In the genomic region with DNA sequence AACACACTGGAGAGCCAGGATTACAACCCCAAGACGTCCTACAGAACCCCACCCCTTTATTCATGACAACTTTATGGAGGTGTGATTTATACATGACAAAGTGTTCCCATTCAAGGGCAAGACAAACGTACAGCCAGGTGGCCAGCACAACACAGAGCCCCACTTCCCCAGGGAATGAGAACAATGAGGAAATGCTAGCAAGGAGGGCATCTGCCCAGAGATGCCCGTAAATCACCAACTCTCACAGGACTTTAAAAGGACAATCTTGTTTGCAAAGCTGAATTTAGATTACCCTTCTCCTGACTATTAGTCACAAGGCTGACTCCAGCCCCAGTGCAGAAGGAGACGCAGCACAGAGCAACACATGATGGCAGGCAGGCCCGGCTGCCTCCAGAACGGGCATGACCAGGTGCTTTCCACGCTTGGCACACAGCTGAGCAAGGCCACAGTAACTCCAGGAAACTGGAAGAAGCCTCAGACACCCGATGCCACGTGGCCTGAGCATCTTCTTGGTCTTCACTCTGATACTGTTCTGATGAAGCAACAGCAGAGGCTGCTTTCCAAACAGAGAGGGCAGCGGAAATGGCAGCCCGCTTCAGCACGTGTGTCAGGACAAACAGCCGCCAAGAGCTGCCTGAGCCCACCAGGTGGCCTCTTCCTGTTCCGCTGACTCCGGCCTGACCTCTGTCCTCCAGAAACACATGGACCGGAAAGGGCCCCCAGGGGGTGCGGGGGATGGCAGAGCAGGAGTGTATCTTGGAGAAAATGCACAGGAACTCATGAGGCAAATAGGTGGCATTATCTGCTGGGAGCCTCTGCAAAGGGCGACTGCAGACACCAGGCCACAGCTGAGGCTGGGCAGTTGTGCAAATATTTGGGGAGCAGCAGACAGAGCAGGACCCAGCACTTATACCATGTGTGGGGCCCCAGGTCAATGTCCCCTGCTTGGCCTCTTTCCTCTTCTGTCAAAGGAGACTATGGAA, we compare ENCODE assay signal across 10 cellular contexts. TPM values are rescaled to one million over a fixed set of nuclear protein-coding genes. Genes with fewer than 3 reads are reported as not detected.
DNase-seq lines count a peak whose midpoint lies in the region; ATAC-seq and TF ChIP-seq lines count a peak whose summit lies in the region.
"Had no signal": no experiment of that assay in that cellular context is flagged by ENCODE, and none has a peak within 500 bp of the region (broad histone marks: within the 10 kb centered on the region; RNA-seq: fewer than 3 reads in every experiment).

No MANE protein-coding gene starts in this region.

- DNase-seq in NCI-H2029 (lab: John Stamatoyannopoulos, UW) (peak; percentile 21), NCI-H2029 treated with DMSO at 0.1 percent for 48 hours (lab: John Stamatoyannopoulos, UW) (no peak), RWPE2 (ENCODE audit: low spot score) (no peak), fibroblast of villous mesenchyme (ENCODE audit: low read depth) (peak; percentile 88), smooth muscle cell (lab: John Stamatoyannopoulos, UW; ENCODE audit: unreplicated experiment) (no peak), superior temporal gyrus (ENCODE audit: extremely low spot score) (no peak), omental fat pad (ENCODE audit: low spot score) (no peak)
- DNase-seq in effector memory CD8-positive, alpha-beta T cell: no peak
- DNase-seq: activated naive CD8-positive, alpha-beta T cell treated with anti-CD3 and anti-CD28 coated beads, Interleukin-2, amount 10 ng/mL, durations not matched to agents 7 days and 5 days had no signal

- H3K79me2 ChIP-seq in smooth muscle cell (ENCODE audit: low read depth): peaks cover 29% of the 10 kb centered on the region

- peaks cover 29% of the 10 kb centered on the region for H4K20me1 ChIP-seq in smooth muscle cell (ENCODE audit: low read depth)

- H3K36me3 Mint-ChIP-seq in effector memory CD8-positive, alpha-beta T cell (ENCODE audit: insufficient read depth): no peaks in the 10 kb centered on the region
- H3K36me3 Mint-ChIP-seq: activated naive CD8-positive, alpha-beta T cell treated with anti-CD3 and anti-CD28 coated beads, Interleukin-2, amount 10 ng/mL, durations not matched to agents 7 days and 5 days had no signal

- H3K36me3 ChIP-seq in RWPE2 (ENCODE audit: low read depth) (no peaks in the 10 kb centered on the region), smooth muscle cell (ENCODE audit: low read depth) (no peaks in the 10 kb centered on the region)

- no peak overlapping the region for H2AFZ ChIP-seq in smooth muscle cell (ENCODE audit: low read depth)

- H3K4me1 ChIP-seq in RWPE2 (ENCODE audit: insufficient read depth, poor library complexity, severe bottlenecking) (no peaks in the 10 kb centered on the region), smooth muscle cell (ENCODE audit: low read depth) (peaks cover 55% of the 10 kb centered on the region)

- peak overlapping the region; percentile 31 for H3K4me2 ChIP-seq in smooth muscle cell

- H3K27me3 ChIP-seq in RWPE2 (ENCODE audit: insufficient read depth, poor library complexity, severe bottlenecking) (no peaks in the 10 kb centered on the region), smooth muscle cell (ENCODE audit: low read depth) (no peaks in the 10 kb centered on the region)

- H3K9me3 ChIP-seq in RWPE2 (ENCODE audit: severe bottlenecking) (no peaks in the 10 kb centered on the region), smooth muscle cell (replicated peaks; ENCODE audit: low read depth) (no peaks in the 10 kb centered on the region)

- 51% methylated on average over 18 of the region's 18 CpGs for WGBS in smooth muscle cell (ENCODE audit: low lambda C conversion rate)

- ATAC-seq in RWPE2 (ENCODE audit: low read depth): peak; percentile 17; the same call in 1 of the 3 replicates
- no peak for ATAC-seq in effector memory CD8-positive, alpha-beta T cell (replicated peaks)
- ATAC-seq in omental fat pad (ENCODE audit: low FRiP score): no peak

- H3K27me3 Mint-ChIP-seq in effector memory CD8-positive, alpha-beta T cell: peaks cover 18 to 29% of the 10 kb centered on the region in 2 donors

- peaks cover 4 to 8% of the 10 kb centered on the region in 2 donors for H3K4me1 Mint-ChIP-seq in effector memory CD8-positive, alpha-beta T cell (ENCODE audit: low read depth in 2 of 2)

- TF ChIP-seq CTCF in RWPE2 (IDR thresholded peaks at IDR 0.05; ENCODE audit: poor library complexity, severe bottlenecking) (no peak), fibroblast of villous mesenchyme (IDR thresholded peaks at IDR 0.05; ENCODE audit: insufficient read depth, low read depth, low read length) (no peak), smooth muscle cell (IDR thresholded peaks at IDR 0.05; ENCODE audit: borderline replicate concordance, insufficient read depth, poor library complexity, severe bottlenecking) (no peak), omental fat pad (IDR thresholded peaks at IDR 0.05) (no peak)

- no peak overlapping the region for H3K4me3 ChIP-seq in RWPE2 (ENCODE audit: severe bottlenecking)
- no peak overlapping the region for H3K4me3 ChIP-seq in fibroblast of villous mesenchyme (ENCODE audit: low read depth, low read length)
- no peak overlapping the region for H3K4me3 ChIP-seq in smooth muscle cell
- H3K4me3 ChIP-seq: SK-N-MC had no signal

- no peak overlapping the region for H3K9ac ChIP-seq in smooth muscle cell (ENCODE audit: low read depth)

- H3K27ac ChIP-seq in RWPE2 (ENCODE audit: poor library complexity, severe bottlenecking) (no peak overlapping the region), smooth muscle cell (ENCODE audit: low read depth) (peak overlapping the region; percentile 4)
- H3K27ac ChIP-seq: SK-N-MC had no signal

- H3K27ac Mint-ChIP-seq in effector memory CD8-positive, alpha-beta T cell: no peak overlapping the region
- H3K27ac Mint-ChIP-seq: activated naive CD8-positive, alpha-beta T cell treated with anti-CD3 and anti-CD28 coated beads, Interleukin-2, amount 10 ng/mL, durations not matched to agents 7 days and 5 days had no signal

- no peak overlapping the region for H3K4me3 Mint-ChIP-seq in effector memory CD8-positive, alpha-beta T cell
- H3K4me3 Mint-ChIP-seq: activated naive CD8-positive, alpha-beta T cell treated with anti-CD3 and anti-CD28 coated beads, Interleukin-2, amount 10 ng/mL, durations not matched to agents 7 days and 5 days had no signal

- H3F3A ChIP-seq in smooth muscle cell (ENCODE audit: low read depth): peaks cover 6% of the 10 kb centered on the region

- H3K9me3 Mint-ChIP-seq in effector memory CD8-positive, alpha-beta T cell: no peaks in the 10 kb centered on the region
- H3K9me3 Mint-ChIP-seq: activated naive CD8-positive, alpha-beta T cell treated with anti-CD3 and anti-CD28 coated beads, Interleukin-2, amount 10 ng/mL, durations not matched to agents 7 days and 5 days had no signal

RNA-seq across cellular contexts. Expression of gene ROR2, which starts 51.3 kb away (rescaled TPM):
- total RNA-seq in fibroblast of villous mesenchyme (3.0 and 5.2 TPM in 2 replicates), smooth muscle cell (15.7 and 16.7 TPM in 2 replicates), omental fat pad (10 to 100 TPM in 2 of 4 donors, 1 to 10 TPM in 2; 6.3 to 32.2 (median 15.1) TPM)
- 16.3 and 21.7 TPM in 2 replicates for polyA plus RNA-seq in smooth muscle cell

Comparison
In these comparisons a context has a peak if more than half of its experiments do, and no peak if none do; other contexts are left out.
1. DNase-seq: peak in NCI-H2029 (single experiment) and fibroblast of villous mesenchyme (single experiment); none in NCI-H2029 treated with DMSO at 0.1 percent for 48 hours (single experiment), RWPE2 (single experiment), smooth muscle cell (single experiment), superior temporal gyrus (single experiment), effector memory CD8-positive, alpha-beta T cell (0 of 3) and omental fat pad (single experiment).